ENCODE assay signal across 8 cellular contexts in the genomic region with DNA sequence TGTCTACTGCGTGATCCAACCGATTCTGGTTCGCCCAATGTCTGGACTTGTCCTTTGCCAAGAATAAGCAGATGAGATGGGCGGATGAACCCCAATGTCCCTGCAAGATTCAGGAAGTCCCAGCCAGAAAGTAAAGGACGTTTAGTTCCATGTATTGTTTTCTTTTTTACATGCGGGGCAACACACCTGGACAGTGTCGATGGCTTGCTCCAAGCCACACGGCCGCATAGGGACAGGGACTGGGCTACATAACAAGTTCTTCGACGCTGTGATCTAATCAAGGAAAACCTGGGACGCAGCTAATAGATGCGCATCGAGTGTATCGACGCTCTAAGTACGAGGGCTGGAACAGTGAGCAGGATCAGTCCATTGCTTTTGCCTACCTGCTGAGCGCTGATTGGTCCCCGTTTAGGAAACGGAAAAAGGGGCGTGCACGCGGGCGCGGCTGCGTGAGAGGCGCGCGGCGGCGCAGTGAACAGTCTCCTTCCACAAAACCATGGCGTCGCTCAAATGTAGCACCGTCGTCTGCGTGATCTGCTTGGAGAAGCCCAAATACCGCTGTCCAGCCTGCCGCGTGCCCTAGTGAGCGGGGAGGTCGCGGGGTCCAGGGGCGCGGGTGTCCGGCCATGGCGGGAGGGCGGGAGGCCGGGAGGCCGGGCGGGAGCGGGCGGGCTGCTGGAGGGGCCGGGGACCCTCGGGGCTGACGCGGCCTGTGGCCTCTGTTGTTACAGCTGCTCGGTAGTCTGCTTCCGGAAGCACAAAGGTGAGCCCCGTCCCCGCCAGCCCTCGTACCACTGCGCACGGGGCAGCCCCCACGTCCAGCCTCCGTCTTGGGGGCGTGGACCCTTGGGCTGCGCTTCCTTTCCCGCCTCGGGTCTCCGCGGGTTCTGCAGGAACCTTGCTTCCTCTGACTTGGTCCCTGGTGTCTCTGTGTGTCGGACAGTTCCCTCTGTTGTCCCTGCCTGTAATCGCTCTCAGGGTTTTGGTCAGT. TPM values are rescaled to one million over a fixed set of nuclear protein-coding genes. Genes with fewer than 3 reads are reported as not detected.
A peak's percentile ranks its signal among the peaks of the same experiment; 100 is the strongest.
DNase-seq lines count a peak whose midpoint lies in the region; ATAC-seq and TF ChIP-seq lines count a peak whose summit lies in the region.

A gene (plus strand): TSS at position 478 of the 991 bp plus-strand sequence. CDS start 19 bp downstream, at position 497.

- peaks cover 8% of the 10 kb centered on the region for H3K27me3 ChIP-seq in osteoblast (ENCODE audit: insufficient read depth, low read length)
- no peaks in the 10 kb centered on the region for H3K27me3 ChIP-seq in testis

- DNase-seq in GM10266 (ENCODE audit: extremely low spot score), result peak; percentile 97
- peak; percentile 93 for DNase-seq in NCI-H1105 (lab: John Stamatoyannopoulos, UW)
- peak; percentile 88 for DNase-seq in SKM-1 (lab: John Stamatoyannopoulos, UW; ENCODE audit: unreplicated experiment)
- DNase-seq in activated naive CD4-positive, alpha-beta T cell treated with anti-CD3 and anti-CD28 coated beads, Interleukin-2, amount 50 U/mL, for 72 hours (ENCODE audit: low spot score in 2 of 2), result peak; percentile 86 to 90
- DNase-seq in glutamatergic neuron, result peak; percentile 91
- peak; percentile 99 for DNase-seq in osteoblast (ENCODE audit: insufficient read length, low spot score, missing footprints)
- DNase-seq in testis, result peak; percentile 98

- H3K9me3 ChIP-seq in osteoblast (ENCODE audit: low read depth, low read length) (no peaks in the 10 kb centered on the region), testis (no peaks in the 10 kb centered on the region)

- H3K4me3 Mint-ChIP-seq in glutamatergic neuron (ENCODE audit: unreplicated experiment), result peak within 1 kb of the TSS; percentile 97

- H3K4me1 ChIP-seq in osteoblast (ENCODE audit: insufficient read depth, low read length) (peaks cover 14% of the 10 kb centered on the region), testis (peaks cover 11% of the 10 kb centered on the region)

- ATAC-seq in HG02642 (IDR thresholded peaks at IDR 0.05; ENCODE audit: poor library complexity, unreplicated experiment), result peak; percentile 93
- peak; percentile 93 to 95 for ATAC-seq in activated naive CD4-positive, alpha-beta T cell treated with anti-CD3 and anti-CD28 coated beads, Interleukin-2, amount 50 U/mL, for 72 hours

- H4K20me1 ChIP-seq in osteoblast (ENCODE audit: insufficient read depth, low read length), result peaks cover 8% of the 10 kb centered on the region

- WGBS in testis, 2 donors, result 1 to 2% methylated on average over 26 to 72 of the region's 73 CpGs

- intact Hi-C loops in testis (cut with DNase I; ENCODE audit: low total_unique reads), result no loop called here

- peaks cover 6% of the 10 kb centered on the region for H3K36me3 ChIP-seq in osteoblast (ENCODE audit: insufficient read depth, low read length)
- H3K36me3 ChIP-seq in testis (ENCODE audit: low read depth, missing control alignments), result no peaks in the 10 kb centered on the region

- H3K4me1 Mint-ChIP-seq in glutamatergic neuron (ENCODE audit: low read depth, unreplicated experiment), result peaks cover 21% of the 10 kb centered on the region

- peak within 1 kb of the TSS; percentile 43 for H3K27ac ChIP-seq in osteoblast (ENCODE audit: low read depth, low read length)
- H3K27ac ChIP-seq in testis, result peak within 1 kb of the TSS; percentile 64 to 86

- H3K4me3 ChIP-seq in osteoblast (ENCODE audit: insufficient read depth, low read length), result peak within 1 kb of the TSS; percentile 89
- H3K4me3 ChIP-seq in testis, result peak within 1 kb of the TSS; percentile 74 to 85

- peaks cover 46% of the 10 kb centered on the region for H3K79me2 ChIP-seq in osteoblast (ENCODE audit: insufficient read depth, low read length)

- peaks cover 18 to 36% of the 10 kb centered on the region in 2 donors for H3K36me3 Mint-ChIP-seq in activated naive CD4-positive, alpha-beta T cell treated with anti-CD3 and anti-CD28 coated beads, Interleukin-2, amount 50 U/mL, for 72 hours
- peaks cover 11% of the 10 kb centered on the region for H3K36me3 Mint-ChIP-seq in glutamatergic neuron (ENCODE audit: unreplicated experiment)

- no peak for TF ChIP-seq POLR2A in testis (IDR thresholded peaks at IDR 0.05)

- H3K9me3 Mint-ChIP-seq in activated naive CD4-positive, alpha-beta T cell treated with anti-CD3 and anti-CD28 coated beads, Interleukin-2, amount 50 U/mL, for 72 hours, result no peaks in the 10 kb centered on the region
- H3K9me3 Mint-ChIP-seq in glutamatergic neuron (ENCODE audit: unreplicated experiment), result peaks cover 7% of the 10 kb centered on the region

- peaks cover 11% of the 10 kb centered on the region for H3K27me3 Mint-ChIP-seq in glutamatergic neuron (ENCODE audit: unreplicated experiment)

- H3K27ac Mint-ChIP-seq in activated naive CD4-positive, alpha-beta T cell treated with anti-CD3 and anti-CD28 coated beads, Interleukin-2, amount 50 U/mL, for 72 hours, result peak within 1 kb of the TSS; percentile 94 to 100
- peak within 1 kb of the TSS; percentile 97 for H3K27ac Mint-ChIP-seq in glutamatergic neuron (ENCODE audit: unreplicated experiment)

- TF ChIP-seq CTCF in GM10266 (IDR thresholded peaks at IDR 0.05; ENCODE audit: control insufficient read depth, insufficient read depth, low read depth, missing control alignments) (no peak), glutamatergic neuron (IDR thresholded peaks at IDR 0.05; ENCODE audit: partially characterized antibody, unreplicated experiment) (no peak), osteoblast (IDR thresholded peaks at IDR 0.05; ENCODE audit: extremely low read depth, low read depth, low read length) (no peak), testis (IDR thresholded peaks at IDR 0.05) (peak in 1 of 3 experiments; percentile 30)

- peak within 1 kb of the TSS; percentile 97 for H2AFZ ChIP-seq in osteoblast (ENCODE audit: low read length)

- H3K4me2 ChIP-seq in osteoblast (ENCODE audit: insufficient read depth, low read length), result peak within 1 kb of the TSS; percentile 92

RNA-seq across cellular contexts. Expression of the gene that starts here (rescaled TPM):
- total RNA-seq in activated naive CD4-positive, alpha-beta T cell treated with anti-CD3 and anti-CD28 coated beads, Interleukin-2, amount 50 U/mL, for 72 hours, result 10 to 100 TPM; 47.4 to 62.3 TPM
- total RNA-seq in glutamatergic neuron (ENCODE audit: unreplicated experiment) (101 TPM), osteoblast (27.7 and 29.3 TPM in 2 replicates), testis (10 to 100 TPM; 45.8 to 46.0 TPM)
- 123 TPM for polyA plus RNA-seq in testis (ENCODE audit: insufficient read depth, low read depth, low replicate concordance)

Comparison
In these comparisons a context has a peak if more than half of its experiments do, and no peak if none do; other contexts are left out.
1. Peak in every context shown above with its lines: DNase-seq, ATAC-seq, H3K4me3 ChIP-seq and H3K27ac ChIP-seq.